In genomic region chr10:131778385-131778784, GRCh38 we compare ENCODE assay signal across 27 cellular contexts.
"Had no signal": no experiment of that assay in that cellular context is flagged by ENCODE, and none has a peak within 500 bp of the region (broad histone marks: within the 10 kb centered on the region; RNA-seq: fewer than 3 reads in every experiment).

No MANE protein-coding gene starts in this region.

- H3K27me3 ChIP-seq: esophagus squamous epithelium, pancreas, testis, tibial nerve, upper lobe of right lung had no signal

- H3K36me3 Mint-ChIP-seq: stimulated activated memory B cell treated with anti-CD40 and anti-IgM and Interleukin-4, amounts not matched to agents 10 μg/mL and 1 μg/mL and 100 μg/mL, for 72 hours had no signal

- H3K4me3 Mint-ChIP-seq: naive thymus-derived CD8-positive, alpha-beta T cell; neural crest cell; stimulated activated memory B cell treated with anti-CD40 and anti-IgM and Interleukin-4, amounts not matched to agents 10 μg/mL and 1 μg/mL and 100 μg/mL, for 72 hours; stimulated activated naive CD8-positive, alpha-beta T cell treated with anti-CD3 and anti-CD28 coated beads, Interleukin-15, Interleukin-2, amounts not matched to agents 100 ng/mL and 50 ng/mL, for 24 hours had no signal

- H3K27ac ChIP-seq: dorsolateral prefrontal cortex, esophagus squamous epithelium, gastroesophageal sphincter, pancreas, testis, tibial nerve, upper lobe of right lung had no signal

- H3K27ac Mint-ChIP-seq: immature natural killer cell; naive thymus-derived CD8-positive, alpha-beta T cell; progenitor cell of endocrine pancreas; stimulated activated memory B cell treated with anti-CD40 and anti-IgM and Interleukin-4, amounts not matched to agents 10 μg/mL and 1 μg/mL and 100 μg/mL, for 72 hours; stimulated activated naive CD8-positive, alpha-beta T cell treated with anti-CD3 and anti-CD28 coated beads, Interleukin-15, Interleukin-2, amounts not matched to agents 100 ng/mL and 50 ng/mL, for 24 hours had no signal

- H3K9me3 ChIP-seq: pancreas, testis had no signal

- ATAC-seq: gastroesophageal sphincter; left colon; left ventricle myocardium superior; mucosa of descending colon; naive thymus-derived CD8-positive, alpha-beta T cell; pancreas; right cardiac atrium; stimulated activated memory B cell treated with anti-CD40 and anti-IgM and Interleukin-4, amounts not matched to agents 10 μg/mL and 1 μg/mL and 100 μg/mL, for 72 hours; upper lobe of right lung had no signal

- FAIRE-seq: pancreas had no signal

- H3K4me1 ChIP-seq: esophagus squamous epithelium, gastroesophageal sphincter, pancreas, testis, tibial nerve, upper lobe of right lung had no signal

- H3K36me3 ChIP-seq: esophagus squamous epithelium, gastroesophageal sphincter, pancreas, tibial nerve, upper lobe of right lung had no signal

- DNase-seq: central memory CD4-positive, alpha-beta T cell; cortex of kidney; effector memory CD4-positive, alpha-beta T cell; esophagus squamous epithelium; foreskin fibroblast; glutamatergic neuron; immature natural killer cell; left colon; left ventricle myocardium superior; mammary epithelial cell; mucosa of descending colon; naive thymus-derived CD8-positive, alpha-beta T cell; nucleus accumbens; pancreas; right cardiac atrium; stimulated activated CD4-positive, alpha-beta T cell treated with anti-CD3 and anti-CD28 coated beads, Interleukin-15, amount 100 ng/mL, for 24 hours; stimulated activated CD4-positive, alpha-beta T cell treated with anti-CD3 and anti-CD28 coated beads, Interleukin-1b, Interleukin-23, amount 100 ng/mL, for 48 hours; stimulated activated CD4-positive, alpha-beta T cell treated with anti-CD3 and anti-CD28 coated beads, Interleukin-4, amount 100 ng/mL, for 24 hours; testis; upper lobe of right lung had no signal

- H3K4me3 ChIP-seq: dorsolateral prefrontal cortex, esophagus squamous epithelium, gastroesophageal sphincter, mucosa of descending colon, pancreas, testis, tibial nerve, upper lobe of right lung had no signal

- H3K4me1 Mint-ChIP-seq: immature natural killer cell; stimulated activated memory B cell treated with anti-CD40 and anti-IgM and Interleukin-4, amounts not matched to agents 10 μg/mL and 1 μg/mL and 100 μg/mL, for 72 hours had no signal
